ENCODE assay signal across 14 cellular contexts in genomic region chr11:70210051-70210501, GRCh38. TPM values are rescaled to one million over a fixed set of nuclear protein-coding genes. Genes with fewer than 3 reads are reported as not detected.
DNase-seq lines count a peak whose midpoint lies in the region; ATAC-seq and TF ChIP-seq lines count a peak whose summit lies in the region.
"Had no signal": no experiment of that assay in that cellular context is flagged by ENCODE, and none has a peak within 500 bp of the region (broad histone marks: within the 10 kb centered on the region; RNA-seq: fewer than 3 reads in every experiment).

No MANE protein-coding gene starts in this region.

- intact Hi-C loops in activated CD4-positive, alpha-beta T cell treated with anti-CD3 and anti-CD28 coated beads, Interleukin-2, amount 10 ng/mL, durations not matched to agents 24 days and 14 days (cut with micrococcal nuclease): no loop called here

- no peaks in the 10 kb centered on the region for H3K27me3 Mint-ChIP-seq in activated CD4-positive, alpha-beta T cell treated with anti-CD3 and anti-CD28 coated beads, Interleukin-2, amount 10 ng/mL, durations not matched to agents 24 days and 14 days

- H3K4me1 Mint-ChIP-seq in activated CD4-positive, alpha-beta T cell treated with anti-CD3 and anti-CD28 coated beads, Interleukin-2, amount 10 ng/mL, durations not matched to agents 24 days and 14 days: peaks cover 23% of the 10 kb centered on the region

- in situ Hi-C loops in SK-MEL-5 (cut with HindIII; ENCODE audit: low pct_unique_long_range_greater_than_20kb, low sequenced_read_pairs): no loop called here

- no peak for DNase-seq in activated CD4-positive, alpha-beta T cell treated with anti-CD3 and anti-CD28 coated beads, Interleukin-2, amount 10 ng/mL, durations not matched to agents 24 days and 14 days
- DNase-seq in activated CD4-positive, alpha-beta T cell treated with anti-CD3 and anti-CD28 coated beads for 48 hours: no peak
- DNase-seq in SK-MEL-5 (ENCODE audit: low read depth, low spot score) (peak; percentile 96), fibroblast of the conjunctiva (ENCODE audit: low read depth) (peak; percentile 42), retinal pigment epithelial cell (ENCODE audit: low read depth) (peak; percentile 87), putamen (ENCODE audit: low spot score) (no peak), NCI-H1048 (lab: John Stamatoyannopoulos, UW) (no peak)
- DNase-seq: 8988T, NCI-H1694 had no signal

- H3K4me3 Mint-ChIP-seq in activated CD4-positive, alpha-beta T cell treated with anti-CD3 and anti-CD28 coated beads, Interleukin-2, amount 10 ng/mL, durations not matched to agents 24 days and 14 days: no peak overlapping the region

- no peak for TF ChIP-seq CTCF in retinal pigment epithelial cell (conservative IDR thresholded peaks at IDR 0.05; ENCODE audit: low read depth, low read length)

- ATAC-seq in GM21381 (IDR thresholded peaks at IDR 0.05; ENCODE audit: unreplicated experiment): no peak
- ATAC-seq: left lobe of liver, Panc1, right lobe of liver had no signal

- H3K9me3 Mint-ChIP-seq in activated CD4-positive, alpha-beta T cell treated with anti-CD3 and anti-CD28 coated beads, Interleukin-2, amount 10 ng/mL, durations not matched to agents 24 days and 14 days: no peaks in the 10 kb centered on the region

- peak overlapping the region; percentile 17 for H3K27ac Mint-ChIP-seq in activated CD4-positive, alpha-beta T cell treated with anti-CD3 and anti-CD28 coated beads, Interleukin-2, amount 10 ng/mL, durations not matched to agents 24 days and 14 days

- H3K36me3 Mint-ChIP-seq in activated CD4-positive, alpha-beta T cell treated with anti-CD3 and anti-CD28 coated beads, Interleukin-2, amount 10 ng/mL, durations not matched to agents 24 days and 14 days (ENCODE audit: low read depth): peaks cover 42% of the 10 kb centered on the region

- no peak overlapping the region for H3K4me3 ChIP-seq in retinal pigment epithelial cell (ENCODE audit: low read length)
- H3K4me3 ChIP-seq: adrenal gland, right lobe of liver had no signal

RNA-seq across cellular contexts. Expression of gene FADD, which starts 7.0 kb away (rescaled TPM):
- 42.9 and 44.4 TPM in 2 replicates for total RNA-seq in activated CD4-positive, alpha-beta T cell treated with anti-CD3 and anti-CD28 coated beads, Interleukin-2, amount 10 ng/mL, durations not matched to agents 24 days and 14 days
- 175 and 183 TPM in 2 replicates for total RNA-seq in SK-MEL-5 (2014; rRNA removed; shearing (Covaris generic))
- 107 and 110 TPM in 2 replicates for polyA plus RNA-seq in SK-MEL-5 (2015; cell fraction: cytosol; rRNA removed)
- polyA plus RNA-seq in SK-MEL-5 (2015; cell fraction: nucleus; rRNA removed): 39.2 and 42.4 TPM in 2 replicates

Comparison
In these comparisons a context has a peak if more than half of its experiments do, and no peak if none do; other contexts are left out.
1. DNase-seq: peak in SK-MEL-5 (single experiment), fibroblast of the conjunctiva (single experiment) and retinal pigment epithelial cell (single experiment); none in activated CD4-positive, alpha-beta T cell treated with anti-CD3 and anti-CD28 coated beads, Interleukin-2, amount 10 ng/mL, durations not matched to agents 24 days and 14 days (single experiment), activated CD4-positive, alpha-beta T cell treated with anti-CD3 and anti-CD28 coated beads for 48 hours (single experiment), putamen (single experiment) and NCI-H1048 (single experiment).